In the genomic region with DNA sequence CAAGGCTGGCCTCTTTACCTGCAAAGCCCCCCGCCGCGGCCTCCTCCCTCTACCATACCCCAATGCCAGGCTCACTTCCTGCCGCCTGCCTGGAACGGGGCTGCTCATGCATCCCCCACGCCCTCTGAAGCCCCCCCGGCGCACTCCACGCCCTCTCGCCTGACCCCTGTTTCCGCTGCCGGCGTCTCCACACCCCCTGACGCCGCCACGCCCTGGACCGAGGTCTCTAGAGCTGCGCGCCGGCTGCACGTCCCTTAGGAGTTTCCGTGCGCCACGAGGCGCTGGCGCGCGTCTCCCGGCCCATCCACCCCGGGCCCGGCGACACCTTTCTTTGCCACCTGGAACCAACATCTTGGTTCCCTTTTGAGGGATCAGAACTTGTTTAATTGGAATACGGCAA, we compare ENCODE assay signal across 28 cellular contexts. TPM values are rescaled to one million over a fixed set of nuclear protein-coding genes. Genes with fewer than 3 reads are reported as not detected.
"Had no signal": no experiment of that assay in that cellular context is flagged by ENCODE, and none has a peak within 500 bp of the region (broad histone marks: within the 10 kb centered on the region; RNA-seq: fewer than 3 reads in every experiment).

No MANE protein-coding gene starts in this region.

- DNase-seq: Kasumi-1, MM.1S, NCI-H1048, NCI-H1105 treated with DMSO at 0.1 percent for 48 hours, NCI-H1417 treated with DMSO at 0.1 percent for 48 hours, NCI-H146, NCI-H1694 treated with DMSO at 0.1 percent for 48 hours, NCI-H1930, NCI-H2081, NCI-H2107, NCI-H226, NCI-H446, NCI-H510A, NCI-H524 treated with DMSO at 0.1 percent for 48 hours, NCI-H69, NCI-H774, Right ventricle myocardium superior, RPMI8226, SIG-M5 had no signal

- H3K27me3 ChIP-seq: SJSA1 had no signal

- FAIRE-seq: HepG2, K562, RCC 7860 had no signal

- H3K4me2 ChIP-seq: KMS-11 had no signal

- H3K4me1 ChIP-seq: SJSA1 had no signal

- H3K9ac ChIP-seq: KMS-11 had no signal

- H3K27ac ChIP-seq: KMS-11, SJSA1, SK-N-MC had no signal

- H3K36me3 ChIP-seq: SJSA1 had no signal

- H3K4me3 ChIP-seq: K562, SJSA1, SK-N-MC had no signal

RNA-seq across cellular contexts. Expression of a gene that starts 16.0 kb away (rescaled TPM):
- total RNA-seq: HepG2, HT-29, K562, M059J, Right ventricle myocardium superior, SJSA1 had no signal
- polyA plus RNA-seq: HepG2, IgD-negative memory B cell, K562 had no signal
